ENCODE assay signal across 14 cellular contexts in genomic region chr6:39335780-39336541, GRCh38. TPM values are rescaled to one million over a fixed set of nuclear protein-coding genes. Genes with fewer than 3 reads are reported as not detected.
DNase-seq lines count a peak whose midpoint lies in the region; ATAC-seq, FAIRE-seq and TF ChIP-seq lines count a peak whose summit lies in the region.
"Had no signal": no experiment of that assay in that cellular context is flagged by ENCODE, and none has a peak within 500 bp of the region (broad histone marks: within the 10 kb centered on the region; RNA-seq: fewer than 3 reads in every experiment).

No MANE protein-coding gene starts in this region.

- TF ChIP-seq CTCF in liver (IDR thresholded peaks at IDR 0.05; ENCODE audit: low read depth, low read length, missing input control) (no peak), HepG2 (CRISPR knock-in tag; IDR thresholded peaks at IDR 0.05) (no peak), coronary artery (IDR thresholded peaks at IDR 0.05) (no peak), GM13977 (IDR thresholded peaks at IDR 0.05; ENCODE audit: extremely low read depth, insufficient read depth, missing control alignments) (no peak)

- intact Hi-C loops in HepG2 (cut with micrococcal nuclease; ENCODE audit: unreplicated experiment), result no loop called here

- H3K4me2 ChIP-seq in HepG2 (ENCODE audit: low read depth, low read length), result no peak overlapping the region

- H3K27me3 Mint-ChIP-seq in T-cell, result peaks cover 26 to 36% of the 10 kb centered on the region in 2 donors

- no peak for FAIRE-seq in HepG2 (lab: Jason Lieb, UNC)

- H3K36me3 ChIP-seq in liver (ENCODE audit: control insufficient read depth in 4 of 4, insufficient read depth in 3 of 4, low read depth in 1 of 4, low read length in 3 of 4) (no peaks in the 10 kb centered on the region), HepG2 (replicated peaks in 1 of 2; ENCODE audit: control insufficient read depth in 1 of 2, insufficient read depth in 2 of 2, low read length in 2 of 2) (no peaks in the 10 kb centered on the region)
- H3K36me3 ChIP-seq: left lung had no signal

- H3K79me2 ChIP-seq in HepG2 (ENCODE audit: insufficient read depth, low read length), result no peaks in the 10 kb centered on the region

- DNase-seq in HepG2 (ENCODE audit: low spot score), result no peak
- peak; percentile 33 to 57 for DNase-seq in NOMO-1 (lab: John Stamatoyannopoulos, UW; ENCODE audit: unreplicated experiment in 2 of 2)
- no peak for DNase-seq in coronary artery (ENCODE audit: low spot score)
- no peak for DNase-seq in T-cell
- no peak for DNase-seq in NCI-H226
- no peak for DNase-seq in GM13977 (ENCODE audit: low spot score)
- DNase-seq: activated naive CD8-positive, alpha-beta T cell treated with anti-CD3 and anti-CD28 coated beads for 36 hours; left lung; NCI-H1694 treated with DMSO at 0.1 percent for 48 hours had no signal

- H3K4me3 ChIP-seq in liver (ENCODE audit: low read depth in 1 of 3, low read length in 3 of 3), result no peak overlapping the region
- H3K4me3 ChIP-seq in HepG2 (replicated peaks in 1 of 3; ENCODE audit: insufficient read depth in 1 of 3, low read depth in 2 of 3, low read length in 3 of 3), result no peak overlapping the region
- no peak overlapping the region for H3K4me3 ChIP-seq in coronary artery
- H3K4me3 ChIP-seq: left lung had no signal

- H3K4me1 Mint-ChIP-seq in T-cell, result peaks cover 8 to 20% (median 17%) of the 10 kb centered on the region in 3 donors

- no peak overlapping the region for H3K4me3 Mint-ChIP-seq in T-cell
- H3K4me3 Mint-ChIP-seq: activated naive CD8-positive, alpha-beta T cell treated with anti-CD3 and anti-CD28 coated beads for 36 hours; T-helper 1 cell treated with Interleukin-12 subunit alpha and Interleukin-12 subunit beta and Interleukin-4 antibody, amounts not matched to agents 30 μg/mL and 1 μg/mL, for 36 hours had no signal

- H3K27ac ChIP-seq in liver (ENCODE audit: low read depth in 1 of 2, low read length in 2 of 2), result no peak overlapping the region
- no peak overlapping the region for H3K27ac ChIP-seq in HepG2 (ENCODE audit: extremely low read length, insufficient read depth, low read length)
- H3K27ac ChIP-seq in coronary artery, result peak overlapping the region; percentile 3 to 35
- H3K27ac ChIP-seq: left lung had no signal

- POLR2A ChIA-PET in HepG2 (lab: Yijun Ruan, JAX), result no interaction called here
- POLR2A ChIA-PET in T-cell (lab: Charles Lee), result no interaction called here

- H3K36me3 Mint-ChIP-seq in T-cell, result no peaks in the 10 kb centered on the region
- H3K36me3 Mint-ChIP-seq: activated naive CD8-positive, alpha-beta T cell treated with anti-CD3 and anti-CD28 coated beads for 36 hours had no signal

- CTCF ChIA-PET in HepG2 (lab: Yijun Ruan, JAX; ENCODE audit: low intra/inter-chr PET ratio, low total read pairs), result no interaction called here
- CTCF ChIA-PET in T-cell (lab: Charles Lee), result interaction anchor here in 1 of 2 donors (0.5 to 0.6 kb wide), 2 partner anchors 21 to 118 kb away, joined by 3 read pairs; no protein-coding TSS in a partner anchor

- 54% methylated on average over 5 of the region's 5 CpGs for whole genome bisulfite sequencing in liver
- WGBS in HepG2 (ENCODE audit: low lambda C conversion rate), result 3% methylated on average over 4 of the region's 5 CpGs

- H3K27ac Mint-ChIP-seq in T-cell, result no peak overlapping the region
- H3K27ac Mint-ChIP-seq: activated naive CD8-positive, alpha-beta T cell treated with anti-CD3 and anti-CD28 coated beads for 36 hours; T-helper 1 cell treated with Interleukin-12 subunit alpha and Interleukin-12 subunit beta and Interleukin-4 antibody, amounts not matched to agents 30 μg/mL and 1 μg/mL, for 36 hours had no signal

- ATAC-seq in HepG2, result no peak
- ATAC-seq in T-cell (replicated peaks in 1 of 4), result no peak
- no peak for ATAC-seq in GM21390 (IDR thresholded peaks at IDR 0.05; ENCODE audit: unreplicated experiment)
- ATAC-seq: left lung, right cardiac atrium had no signal

- TF ChIP-seq EP300 in HepG2 (IDR thresholded peaks at IDR 0.05; ENCODE audit: low read depth in 2 of 2, low read length in 2 of 2) (no peak), HepG2 (CRISPR knock-in tag; IDR thresholded peaks at IDR 0.05; ENCODE audit: borderline replicate concordance) (no peak)

- no peaks in the 10 kb centered on the region for H3K9me3 Mint-ChIP-seq in T-cell
- H3K9me3 Mint-ChIP-seq: activated naive CD8-positive, alpha-beta T cell treated with anti-CD3 and anti-CD28 coated beads for 36 hours; T-helper 1 cell treated with Interleukin-12 subunit alpha and Interleukin-12 subunit beta and Interleukin-4 antibody, amounts not matched to agents 30 μg/mL and 1 μg/mL, for 36 hours had no signal

- in situ Hi-C loops in HepG2 (cut with HindIII; ENCODE audit: extremely low pct_ligation_motif_present, low pct_unique_long_range_greater_than_20kb) (no loop called here), GM13977 (cut with MboI; ENCODE audit: low pct_unique_long_range_greater_than_20kb, low sequenced_read_pairs, unreplicated experiment) (no loop called here)

- H3K9me3 ChIP-seq in liver (ENCODE audit: control insufficient read depth in 4 of 4, low read length in 3 of 4), result no peaks in the 10 kb centered on the region
- no peaks in the 10 kb centered on the region for H3K9me3 ChIP-seq in HepG2 (ENCODE audit: low read length)
- H3K9me3 ChIP-seq: left lung had no signal

- no peak overlapping the region for H2AFZ ChIP-seq in HepG2 (ENCODE audit: low read length)

- TF ChIP-seq RAD21 in liver (IDR thresholded peaks at IDR 0.05) (no peak), HepG2 (CRISPR knock-in tag; IDR thresholded peaks at IDR 0.05) (no peak)

- no peaks in the 10 kb centered on the region for H4K20me1 ChIP-seq in HepG2 (ENCODE audit: insufficient read depth, low read length)

- TF ChIP-seq POLR2A in HepG2 (IDR thresholded peaks at IDR 0.05; ENCODE audit: insufficient read depth in 1 of 2, low read depth in 2 of 2, low read length in 2 of 2), result no peak

- no TSS peak for BruUV-seq in HepG2 (replicated peaks; lab: Mats Ljungman, UMichigan)

- H3K9ac ChIP-seq in liver (ENCODE audit: low read depth in 1 of 2, low read length in 2 of 2), result no peak overlapping the region
- H3K9ac ChIP-seq in HepG2 (ENCODE audit: insufficient read depth, low read depth, low read length), result no peak overlapping the region

- H3K27me3 ChIP-seq in liver (ENCODE audit: control insufficient read depth in 4 of 4, insufficient read depth in 4 of 4, low read length in 3 of 4), result no peaks in the 10 kb centered on the region
- no peaks in the 10 kb centered on the region; a peak in 1 of 5 replicates for H3K27me3 ChIP-seq in HepG2 (ENCODE audit: control insufficient read depth in 1 of 2, insufficient read depth in 2 of 2, low read length in 2 of 2)

- peaks cover 0 to 2% (median 0%) of the 10 kb centered on the region in 4 donors for H3K4me1 ChIP-seq in liver (ENCODE audit: control insufficient read depth in 4 of 4, insufficient read depth in 4 of 4, low read length in 3 of 4)
- H3K4me1 ChIP-seq in HepG2 (ENCODE audit: insufficient read depth, low read length), result no peaks in the 10 kb centered on the region

RNA-seq across cellular contexts. Expression of gene KCNK16, which starts 13.5 kb away (rescaled TPM):
- not detected for total RNA-seq in liver
- polyA plus RNA-seq in liver, result not detected
- total RNA-seq in HepG2 (2016; rRNA removed; fragmentation: Illumina TruSeq; extraction: Trizol), result not detected in 2 replicates
- not detected in 2 replicates for total RNA-seq in HepG2 (2016; cell fraction: cytosol; rRNA removed; fragmentation: Illumina TruSeq; extraction: Trizol; ENCODE audit: low read depth)
- total RNA-seq in HepG2 (2016; cell fraction: insoluble cytoplasmic fraction; rRNA removed; fragmentation: Illumina TruSeq; extraction: Trizol), result not detected in 2 replicates
- not detected in 2 replicates for total RNA-seq in HepG2 (2016; cell fraction: membrane; rRNA removed; fragmentation: Illumina TruSeq; extraction: Trizol)
- total RNA-seq in HepG2 (2016; cell fraction: nucleus; rRNA removed; fragmentation: Illumina TruSeq; extraction: Trizol), result not detected in 2 replicates
- polyA plus RNA-seq in HepG2 (2011; rRNA removed), result not detected in 2 replicates
- not detected in 2 replicates for polyA plus RNA-seq in HepG2 (2011; cell fraction: cytosol; rRNA removed)
- not detected in 2 replicates for polyA plus RNA-seq in HepG2 (2011; cell fraction: nucleus; rRNA removed)
- polyA plus RNA-seq in HepG2 (2012), result not detected in 2 replicates
- polyA plus RNA-seq in HepG2 (2016; cell fraction: cytosol; fragmentation: Illumina TruSeq; extraction: Trizol; ENCODE audit: low read depth), result not detected in 2 replicates
- polyA plus RNA-seq in HepG2 (2016; cell fraction: insoluble cytoplasmic fraction; fragmentation: Illumina TruSeq; extraction: Trizol; ENCODE audit: low read depth), result not detected in 2 replicates
- polyA plus RNA-seq in HepG2 (2016; cell fraction: membrane; fragmentation: Illumina TruSeq; extraction: Trizol; ENCODE audit: low read depth), result not detected in 2 replicates
- polyA plus RNA-seq in HepG2 (2016; cell fraction: nucleus; fragmentation: Illumina TruSeq; extraction: Trizol; ENCODE audit: insufficient read depth, low read depth), result not detected in 2 replicates
- polyA minus RNA-seq in HepG2 (2011; rRNA and poly(A)+ RNA removed; ENCODE audit: low replicate concordance), result not detected in 2 replicates
- polyA minus RNA-seq in HepG2 (2011; cell fraction: cytosol; rRNA and poly(A)+ RNA removed), result not detected in 2 replicates
- not detected in 2 replicates for polyA minus RNA-seq in HepG2 (2011; cell fraction: nucleus; rRNA and poly(A)+ RNA removed)
- total RNA-seq in T-cell, result not detected
- total RNA-seq: activated naive CD8-positive, alpha-beta T cell treated with anti-CD3 and anti-CD28 coated beads for 36 hours; epithelial cell of proximal tubule; left lung; right cardiac atrium had no signal
- polyA plus RNA-seq: right cardiac atrium had no signal

RNA-seq across cellular contexts. Expression of gene KCNK17, which starts 21.7 kb away (rescaled TPM):
- total RNA-seq in liver (1 to 10 TPM in 1 of 2 donors, under 1 TPM in 1; 0.19 to 1.9 TPM), HepG2 (2016; rRNA removed; fragmentation: Illumina TruSeq; extraction: Trizol) (not detected in 2 replicates), T-cell (under 1 TPM in 1 of 5 donors, not detected in 4; 0.38 TPM)
- polyA plus RNA-seq in liver (under 1 TPM; 0.36 to 0.63 TPM), HepG2 (2011; rRNA removed) (not detected in 2 replicates)
- total RNA-seq in HepG2 (2016; cell fraction: cytosol; rRNA removed; fragmentation: Illumina TruSeq; extraction: Trizol; ENCODE audit: low read depth), result not detected in 2 replicates
- not detected in 2 replicates for total RNA-seq in HepG2 (2016; cell fraction: insoluble cytoplasmic fraction; rRNA removed; fragmentation: Illumina TruSeq; extraction: Trizol)
- not detected in 2 replicates for total RNA-seq in HepG2 (2016; cell fraction: membrane; rRNA removed; fragmentation: Illumina TruSeq; extraction: Trizol)
- not detected in 2 replicates for total RNA-seq in HepG2 (2016; cell fraction: nucleus; rRNA removed; fragmentation: Illumina TruSeq; extraction: Trizol)
- polyA plus RNA-seq in HepG2 (2011; cell fraction: cytosol; rRNA removed), result not detected in 2 replicates
- polyA plus RNA-seq in HepG2 (2011; cell fraction: nucleus; rRNA removed), result not detected in 2 replicates
- not detected in 2 replicates for polyA plus RNA-seq in HepG2 (2012)
- not detected in 2 replicates for polyA plus RNA-seq in HepG2 (2016; cell fraction: cytosol; fragmentation: Illumina TruSeq; extraction: Trizol; ENCODE audit: low read depth)
- polyA plus RNA-seq in HepG2 (2016; cell fraction: insoluble cytoplasmic fraction; fragmentation: Illumina TruSeq; extraction: Trizol; ENCODE audit: low read depth), result not detected in 2 replicates
- polyA plus RNA-seq in HepG2 (2016; cell fraction: membrane; fragmentation: Illumina TruSeq; extraction: Trizol; ENCODE audit: low read depth), result not detected in 2 replicates
- not detected in 2 replicates for polyA plus RNA-seq in HepG2 (2016; cell fraction: nucleus; fragmentation: Illumina TruSeq; extraction: Trizol; ENCODE audit: insufficient read depth, low read depth)
- not detected in 2 replicates for polyA minus RNA-seq in HepG2 (2011; rRNA and poly(A)+ RNA removed; ENCODE audit: low replicate concordance)
- not detected in 2 replicates for polyA minus RNA-seq in HepG2 (2011; cell fraction: cytosol; rRNA and poly(A)+ RNA removed)
- not detected in 2 replicates for polyA minus RNA-seq in HepG2 (2011; cell fraction: nucleus; rRNA and poly(A)+ RNA removed)
- total RNA-seq: activated naive CD8-positive, alpha-beta T cell treated with anti-CD3 and anti-CD28 coated beads for 36 hours; epithelial cell of proximal tubule had no signal

Comparison
In these comparisons a context has a peak if more than half of its experiments do, and no peak if none do; other contexts are left out.
1. H3K27ac ChIP-seq: peak in coronary artery (2 of 2); none in liver (0 of 2) and HepG2 (single experiment).
2. DNase-seq: peak in NOMO-1 (2 of 2); none in HepG2 (single experiment), coronary artery (single experiment), T-cell (0 of 34), NCI-H226 (single experiment) and GM13977 (single experiment).